In the genomic region with DNA sequence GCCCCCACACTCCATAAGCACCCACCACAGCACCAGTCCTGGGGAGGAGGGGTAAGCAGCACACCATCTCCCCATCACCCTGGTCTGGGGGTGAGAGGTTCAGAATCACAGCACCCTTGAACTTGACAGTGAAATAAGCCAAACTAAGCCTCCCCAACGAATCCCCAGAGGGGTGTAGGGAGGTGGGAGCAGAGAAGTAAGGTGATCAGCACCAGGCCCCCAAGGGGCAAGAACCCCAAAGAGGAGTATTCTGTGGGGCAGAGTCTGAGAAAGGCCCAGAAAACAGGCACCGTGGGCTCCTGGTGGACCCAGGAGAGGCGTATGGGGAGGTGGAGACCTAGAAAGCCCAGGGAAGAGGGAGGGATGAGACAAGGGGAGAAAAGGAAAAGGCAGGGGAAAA, we compare ENCODE assay signal across 9 cellular contexts. TPM values are rescaled to one million over a fixed set of nuclear protein-coding genes. Genes with fewer than 3 reads are reported as not detected.
DNase-seq lines count a peak whose midpoint lies in the region; ATAC-seq, FAIRE-seq and TF ChIP-seq lines count a peak whose summit lies in the region.
"Had no signal": no experiment of that assay in that cellular context is flagged by ENCODE, and none has a peak within 500 bp of the region (broad histone marks: within the 10 kb centered on the region; RNA-seq: fewer than 3 reads in every experiment).

No MANE protein-coding gene starts in this region.

- CTCF ChIA-PET in Panc1 (lab: Charles Lee) (no interaction called here), endothelial cell of umbilical vein (lab: Charles Lee) (interaction anchor here (1.0 to 6.0 kb wide), 6 partner anchors 13 to 457 kb away, joined by 3 to 136 read pairs (median 12); a partner anchor contains a TSS)

- POLR2A ChIA-PET in Panc1 (lab: Charles Lee): no interaction called here
- POLR2A ChIA-PET in endothelial cell of umbilical vein (lab: Charles Lee): no interaction called here

- peak overlapping the region; percentile 71 for H3K4me2 ChIP-seq in endothelial cell of umbilical vein (ENCODE audit: insufficient read depth, low read length)

- in situ Hi-C loops in Panc1 (cut with HindIII; ENCODE audit: low pct_unique_long_range_greater_than_20kb, low sequenced_read_pairs): no loop called here

- peak overlapping the region; percentile 83 for H3K27ac ChIP-seq in CD4-positive, CD25-positive, alpha-beta regulatory T cell (ENCODE audit: insufficient read depth, low read length, poor library complexity, severe bottlenecking)
- H3K27ac ChIP-seq in Panc1 (ENCODE audit: low read length): peak overlapping the region; percentile 93
- H3K27ac ChIP-seq in endothelial cell of umbilical vein (ENCODE audit: insufficient read depth, low read depth, low read length): peak overlapping the region; percentile 83
- H3K27ac ChIP-seq in pancreas: peak overlapping the region; percentile 65 to 94 (median 75)

- no peaks in the 10 kb centered on the region for H3K9me1 ChIP-seq in endothelial cell of umbilical vein (replicated peaks; ENCODE audit: control insufficient read depth, extremely low read depth, insufficient read depth, low read length)

- TF ChIP-seq CTCF in Panc1 (IDR thresholded peaks at IDR 0.05): no peak
- TF ChIP-seq CTCF in endothelial cell of umbilical vein (IDR thresholded peaks at IDR 0.05; ENCODE audit: extremely low read depth in 1 of 2, insufficient read depth in 1 of 2, low read depth in 1 of 2, low read length in 2 of 2): no peak
- TF ChIP-seq CTCF in pancreas (IDR thresholded peaks at IDR 0.05): no peak

- H3K27me3 Mint-ChIP-seq in CD4-positive, CD25-positive, alpha-beta regulatory T cell: peaks cover 6% of the 10 kb centered on the region

- H3K4me3 ChIP-seq in CD4-positive, CD25-positive, alpha-beta regulatory T cell (ENCODE audit: low read depth, low read length): peak overlapping the region; percentile 98
- H3K4me3 ChIP-seq in Panc1 (ENCODE audit: low read depth in 2 of 2, low read length in 2 of 2) (peak overlapping the region; percentile 47 to 69), endothelial cell of umbilical vein (replicated peaks in 1 of 3; ENCODE audit: insufficient read depth in 1 of 3, low read depth in 1 of 3, low read length in 3 of 3) (peak overlapping the region; percentile 29 to 70 (median 55)), pancreas (peak overlapping the region; percentile 44 to 67 (median 58))

- H3K36me3 ChIP-seq in CD4-positive, CD25-positive, alpha-beta regulatory T cell (ENCODE audit: control insufficient read depth, insufficient read depth, low read length): peaks cover 26% of the 10 kb centered on the region
- H3K36me3 ChIP-seq in Panc1 (ENCODE audit: control insufficient read depth, insufficient read depth, low read length) (no peaks in the 10 kb centered on the region), endothelial cell of umbilical vein (ENCODE audit: control insufficient read depth in 2 of 2, extremely low read depth in 1 of 2, insufficient read depth in 2 of 2, low read length in 2 of 2) (peaks cover 0 to 2% of the 10 kb centered on the region in 2 experiments), pancreas (no peaks in the 10 kb centered on the region)

- no peak for ATAC-seq in CD4-positive, CD25-positive, alpha-beta regulatory T cell (ENCODE audit: low read depth in 2 of 2)
- no peak for ATAC-seq in Panc1
- no peak for ATAC-seq in pancreas
- no peak for ATAC-seq in HG02973 (IDR thresholded peaks at IDR 0.05; ENCODE audit: unreplicated experiment)

- dilution Hi-C loops in endothelial cell of umbilical vein (cut with MboI; ENCODE audit: extremely low pct_ligation_motif_present, low sequenced_read_pairs): no loop called here

- peaks cover 0 to 1% (median 0%) of the 10 kb centered on the region in 7 donors for H3K9me3 Mint-ChIP-seq in CD4-positive, CD25-positive, alpha-beta regulatory T cell

- no peaks in the 10 kb centered on the region for H3K27me3 ChIP-seq in CD4-positive, CD25-positive, alpha-beta regulatory T cell (ENCODE audit: control insufficient read depth, insufficient read depth, low read length)
- H3K27me3 ChIP-seq in Panc1 (ENCODE audit: control insufficient read depth, insufficient read depth, low read length): no peaks in the 10 kb centered on the region
- H3K27me3 ChIP-seq in endothelial cell of umbilical vein (ENCODE audit: control insufficient read depth in 2 of 2, insufficient read depth in 2 of 2, low read length in 2 of 2): no peaks in the 10 kb centered on the region
- no peaks in the 10 kb centered on the region for H3K27me3 ChIP-seq in pancreas

- no TSS peak for BruUV-seq in Panc1 (replicated peaks; lab: Mats Ljungman, UMichigan)
- no TSS peak for BruUV-seq in endothelial cell of umbilical vein (replicated peaks; lab: Mats Ljungman, UMichigan)

- TF ChIP-seq POLR2A in endothelial cell of umbilical vein (IDR thresholded peaks at IDR 0.05; ENCODE audit: low read depth, low read length): no peak

- intact Hi-C loops in Panc1 (cut with micrococcal nuclease; ENCODE audit: unreplicated experiment): no loop called here
- intact Hi-C loops in endothelial cell of umbilical vein (cut with micrococcal nuclease): no loop called here
- intact Hi-C loops in pancreas (cut with DNase I): loop anchor here in 1 of 3 donors (10.0 kb wide), 1 partner anchor 64 kb away; no protein-coding TSS in a partner anchor

- DNase-seq in CD4-positive, CD25-positive, alpha-beta regulatory T cell: no peak
- DNase-seq in Panc1 (ENCODE audit: low read depth, low spot score) (no peak), endothelial cell of umbilical vein (ENCODE audit: low read depth, low spot score) (peak; percentile 12), pancreas (no peak), NCI-H446 (lab: John Stamatoyannopoulos, UW) (no peak), LoVo (ENCODE audit: low spot score) (no peak), T1000 (lab: John Stamatoyannopoulos, UW) (no peak)
- DNase-seq: nucleus accumbens had no signal

- peaks cover 0 to 87% (median 51%) of the 10 kb centered on the region in 4 donors for H3K4me1 Mint-ChIP-seq in CD4-positive, CD25-positive, alpha-beta regulatory T cell

- H2AFZ ChIP-seq in endothelial cell of umbilical vein (ENCODE audit: low read depth, low read length): no peak overlapping the region

- peaks cover 70% of the 10 kb centered on the region for H3K4me1 ChIP-seq in CD4-positive, CD25-positive, alpha-beta regulatory T cell (ENCODE audit: control insufficient read depth, insufficient read depth, low read length, poor library complexity, severe bottlenecking)
- H3K4me1 ChIP-seq in Panc1 (ENCODE audit: control insufficient read depth, insufficient read depth, low read length) (peaks cover 19% of the 10 kb centered on the region), endothelial cell of umbilical vein (ENCODE audit: control insufficient read depth, extremely low read depth, insufficient read depth, low read length) (peaks cover 25% of the 10 kb centered on the region), pancreas (peaks cover 13 to 27% (median 20%) of the 10 kb centered on the region in 3 donors)

- peak overlapping the region; percentile 92 to 96 (median 94) for H3K4me3 Mint-ChIP-seq in CD4-positive, CD25-positive, alpha-beta regulatory T cell

- peaks cover 14% of the 10 kb centered on the region for H3K36me3 Mint-ChIP-seq in CD4-positive, CD25-positive, alpha-beta regulatory T cell

- 0 to 3% methylated on average over 3 of the region's 3 CpGs for WGBS in pancreas, 2 donors

- peak overlapping the region; percentile 63 for H3K9ac ChIP-seq in endothelial cell of umbilical vein (replicated peaks; ENCODE audit: extremely low read depth, insufficient read depth, low read length)

- peak overlapping the region; percentile 95 to 97 (median 95) for H3K27ac Mint-ChIP-seq in CD4-positive, CD25-positive, alpha-beta regulatory T cell

- FAIRE-seq in endothelial cell of umbilical vein (lab: Jason Lieb, UNC) (no peak), pancreas (lab: Jason Lieb, UNC) (no peak)

- H4K20me1 ChIP-seq in endothelial cell of umbilical vein (replicated peaks; ENCODE audit: control insufficient read depth, extremely low read depth, insufficient read depth, low read length): no peaks in the 10 kb centered on the region

- no peaks in the 10 kb centered on the region for H3K9me3 ChIP-seq in CD4-positive, CD25-positive, alpha-beta regulatory T cell (ENCODE audit: control insufficient read depth in 2 of 2, low read length in 2 of 2)
- no peaks in the 10 kb centered on the region for H3K9me3 ChIP-seq in Panc1 (ENCODE audit: control insufficient read depth, insufficient read depth, low read depth, low read length)
- no peaks in the 10 kb centered on the region for H3K9me3 ChIP-seq in endothelial cell of umbilical vein (replicated peaks; ENCODE audit: control insufficient read depth, insufficient read depth, low read length)
- H3K9me3 ChIP-seq in pancreas: no peaks in the 10 kb centered on the region

- peaks cover 41% of the 10 kb centered on the region for H3K79me2 ChIP-seq in endothelial cell of umbilical vein (ENCODE audit: control insufficient read depth, insufficient read depth, low read length)

RNA-seq across cellular contexts. Expression of a gene that starts 30.9 kb away (rescaled TPM):
- 136 TPM for total RNA-seq in CD4-positive, CD25-positive, alpha-beta regulatory T cell
- polyA plus RNA-seq in CD4-positive, CD25-positive, alpha-beta regulatory T cell: 10 to 100 TPM; 24.7 to 43.7 (median 29.5) TPM
- 73.6 TPM for total RNA-seq in Panc1 (2021; ENCODE audit: unreplicated experiment)
- 108 TPM for polyA plus RNA-seq in Panc1 (2012; ENCODE audit: insufficient read length)
- 66.2 and 78.3 TPM in 2 replicates for total RNA-seq in endothelial cell of umbilical vein
- polyA plus RNA-seq in endothelial cell of umbilical vein: 35.8 and 36.8 TPM in 2 replicates
- 37.5 and 54.2 TPM in 2 replicates for polyA plus RNA-seq in endothelial cell of umbilical vein (2011; cell fraction: cytosol; rRNA removed)
- polyA plus RNA-seq in endothelial cell of umbilical vein (2011; cell fraction: nucleus; rRNA removed): 106 and 123 TPM in 2 replicates
- polyA plus RNA-seq in endothelial cell of umbilical vein (2012): 54.5 and 56.0 TPM in 2 replicates
- polyA minus RNA-seq in endothelial cell of umbilical vein: 67.3 and 74.8 TPM in 2 replicates
- 22.0 TPM for polyA minus RNA-seq in endothelial cell of umbilical vein (2011; cell fraction: cytosol; rRNA and poly(A)+ RNA removed)
- polyA minus RNA-seq in endothelial cell of umbilical vein (2011; cell fraction: nucleus; rRNA and poly(A)+ RNA removed): 61.9 and 69.4 TPM in 2 replicates
- 10 to 100 TPM; 21.5 to 72.0 (median 34.4) TPM for total RNA-seq in pancreas
- 10 to 100 TPM; 69.1 to 73.5 TPM for polyA plus RNA-seq in pancreas

RNA-seq across cellular contexts. Expression of a gene that starts 47.1 kb away (rescaled TPM):
- 6.7 TPM for total RNA-seq in CD4-positive, CD25-positive, alpha-beta regulatory T cell
- not detected for polyA plus RNA-seq in CD4-positive, CD25-positive, alpha-beta regulatory T cell
- 0.74 TPM for total RNA-seq in Panc1 (2021; ENCODE audit: unreplicated experiment)
- polyA plus RNA-seq in Panc1 (2012; ENCODE audit: insufficient read length): 0.51 TPM
- total RNA-seq in endothelial cell of umbilical vein: 14.3 and 14.8 TPM in 2 replicates
- 14.2 and 16.8 TPM in 2 replicates for polyA plus RNA-seq in endothelial cell of umbilical vein
- 8.6 and 12.7 TPM in 2 replicates for polyA plus RNA-seq in endothelial cell of umbilical vein (2011; cell fraction: cytosol; rRNA removed)
- 57.4 and 57.6 TPM in 2 replicates for polyA plus RNA-seq in endothelial cell of umbilical vein (2011; cell fraction: nucleus; rRNA removed)
- polyA plus RNA-seq in endothelial cell of umbilical vein (2012): 6.0 and 16.2 TPM in 2 replicates
- polyA minus RNA-seq in endothelial cell of umbilical vein: 21.9 and 25.8 TPM in 2 replicates
- 76.6 TPM for polyA minus RNA-seq in endothelial cell of umbilical vein (2011; cell fraction: cytosol; rRNA and poly(A)+ RNA removed)
- 15.7 and 24.2 TPM in 2 replicates for polyA minus RNA-seq in endothelial cell of umbilical vein (2011; cell fraction: nucleus; rRNA and poly(A)+ RNA removed)
- 1 to 10 TPM; 2.1 to 4.9 (median 3.9) TPM for total RNA-seq in pancreas
- 10 to 100 TPM; 12.8 to 16.3 TPM for polyA plus RNA-seq in pancreas
